ENCODE assay signal across 27 cellular contexts in the genomic region with DNA sequence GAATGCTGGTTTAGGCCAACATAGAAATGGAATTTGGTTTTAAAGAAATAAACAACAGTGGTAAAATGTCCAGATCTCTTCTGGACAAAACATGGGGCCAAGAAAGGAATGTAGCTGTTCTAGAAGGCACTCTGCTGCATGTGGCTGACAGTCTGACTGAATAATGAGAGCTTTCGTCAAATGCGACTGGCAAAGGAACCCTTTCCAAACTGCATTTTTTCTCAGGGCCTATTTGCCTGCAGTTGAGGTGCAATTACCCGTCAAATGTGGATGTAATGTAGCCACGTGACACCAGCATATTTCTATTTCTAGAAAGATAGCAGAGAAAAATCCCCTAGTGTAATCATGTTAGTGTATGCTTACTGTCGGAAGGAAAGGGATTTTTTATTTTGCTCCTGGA.
"Had no signal": no experiment of that assay in that cellular context is flagged by ENCODE, and none has a peak within 500 bp of the region (broad histone marks: within the 10 kb centered on the region; RNA-seq: fewer than 3 reads in every experiment).

No MANE protein-coding gene starts in this region.

- H3K27me3 ChIP-seq: stomach, suprapubic skin, testis, thyroid gland, tibial artery, tibial nerve, transverse colon, upper lobe of right lung, uterus, vagina had no signal

- H3K9me3 ChIP-seq: stomach, suprapubic skin, testis, thoracic aorta, thyroid gland, tibial artery, tibial nerve, transverse colon, upper lobe of right lung, uterus, vagina had no signal

- H3K4me1 ChIP-seq: stomach, suprapubic skin, testis, thyroid gland, transverse colon, upper lobe of right lung, uterus, vagina had no signal

- H3K36me3 Mint-ChIP-seq: stimulated activated effector memory CD8-positive, alpha-beta T cell treated with anti-CD3 and anti-CD28 coated beads, Interleukin-12 subunit alpha, Interleukin-12 subunit beta, amount 100 ng/mL, for 72 hours; stimulated activated memory B cell treated with anti-CD40 and anti-IgM and Interleukin-4, amounts not matched to agents 10 μg/mL and 1 μg/mL and 100 μg/mL, for 72 hours; stimulated activated naive B cell treated with anti-CD40 and anti-IgM and Interleukin-4, amounts not matched to agents 10 μg/mL and 1 μg/mL and 100 μg/mL, for 72 hours; type B pancreatic cell had no signal

- H3K36me3 ChIP-seq: stomach, suprapubic skin, thoracic aorta, thyroid gland, tibial artery, tibial nerve, transverse colon, upper lobe of right lung, uterus, vagina had no signal

- H3K27ac ChIP-seq: stomach, suprapubic skin, testis, thoracic aorta, thyroid gland, tibial artery, tibial nerve, transverse colon, upper lobe of right lung, uterus, vagina had no signal

- H3K4me1 Mint-ChIP-seq: stimulated activated effector memory CD8-positive, alpha-beta T cell treated with anti-CD3 and anti-CD28 coated beads, Interleukin-12 subunit alpha, Interleukin-12 subunit beta, amount 100 ng/mL, for 72 hours; stimulated activated memory B cell treated with anti-CD40 and anti-IgM and Interleukin-4, amounts not matched to agents 10 μg/mL and 1 μg/mL and 100 μg/mL, for 72 hours; stimulated activated naive B cell treated with anti-CD40 and anti-IgM and Interleukin-4, amounts not matched to agents 10 μg/mL and 1 μg/mL and 100 μg/mL, for 72 hours; stimulated activated naive CD8-positive, alpha-beta T cell treated with anti-CD3 and anti-CD28 coated beads, Interleukin-15, amount 100 ng/mL, for 72 hours had no signal

- H3K27ac Mint-ChIP-seq: stimulated activated effector memory CD8-positive, alpha-beta T cell treated with anti-CD3 and anti-CD28 coated beads, Interleukin-12 subunit alpha, Interleukin-12 subunit beta, amount 100 ng/mL, for 72 hours; stimulated activated memory B cell treated with anti-CD40 and anti-IgM and Interleukin-4, amounts not matched to agents 10 μg/mL and 1 μg/mL and 100 μg/mL, for 72 hours; stimulated activated naive B cell treated with anti-CD40 and anti-IgM and Interleukin-4, amounts not matched to agents 10 μg/mL and 1 μg/mL and 100 μg/mL, for 72 hours; stimulated activated naive CD8-positive, alpha-beta T cell treated with anti-CD3 and anti-CD28 coated beads, Interleukin-15, amount 100 ng/mL, for 72 hours; stimulated activated naive CD8-positive, alpha-beta T cell treated with anti-CD3 and anti-CD28 coated beads, Interleukin-15, Interleukin-2, amounts not matched to agents 100 ng/mL and 50 ng/mL, for 24 hours; type B pancreatic cell had no signal

- DNase-seq: stimulated activated CD4-positive, alpha-beta T cell treated with anti-CD3 and anti-CD28 coated beads, Interleukin-2, amount 100 ng/mL, for 48 hours; stimulated activated CD4-positive, alpha-beta T cell treated with anti-CD3 and anti-CD28 coated beads, Interleukin-4, amount 100 ng/mL, for 1 hour; stimulated activated CD4-positive, alpha-beta T cell treated with anti-CD3 and anti-CD28 coated beads, Interleukin-4, amount 100 ng/mL, for 24 hours; stimulated activated CD4-positive, alpha-beta T cell treated with anti-CD3 and anti-CD28 coated beads, Interleukin-4, amount 100 ng/mL, for 4 hours; stimulated activated CD8-positive, alpha-beta memory T cell treated with anti-CD3 and anti-CD28 coated beads, Interleukin-4, amount 100 ng/mL, for 48 hours; stimulated activated naive B cell treated with anti-CD40 and anti-IgM and Interleukin-4, amounts not matched to agents 10 μg/mL and 1 μg/mL and 100 μg/mL, for 72 hours; stimulated activated naive CD4-positive, alpha-beta T cell; stimulated activated naive CD4-positive, alpha-beta T cell treated with Interleukin-2 at 50 U/mL for 16 hours; stimulated activated naive CD8-positive, alpha-beta T cell treated with anti-CD3 and anti-CD28 coated beads, Interleukin-15, amount 100 ng/mL, for 72 hours; stimulated activated naive CD8-positive, alpha-beta T cell treated with anti-CD3 and anti-CD28 coated beads, Interleukin-15, Interleukin-2, amounts not matched to agents 100 U/mL and 50 U/mL, for 24 hours; stomach; substantia nigra; testis; thyroid gland; tibial artery; transverse colon; trophoblast cell; upper lobe of right lung; uterus had no signal

- H3K4me3 Mint-ChIP-seq: stimulated activated effector memory CD8-positive, alpha-beta T cell treated with anti-CD3 and anti-CD28 coated beads, Interleukin-12 subunit alpha, Interleukin-12 subunit beta, amount 100 ng/mL, for 72 hours; stimulated activated memory B cell treated with anti-CD40 and anti-IgM and Interleukin-4, amounts not matched to agents 10 μg/mL and 1 μg/mL and 100 μg/mL, for 72 hours; stimulated activated naive B cell treated with anti-CD40 and anti-IgM and Interleukin-4, amounts not matched to agents 10 μg/mL and 1 μg/mL and 100 μg/mL, for 72 hours; stimulated activated naive CD8-positive, alpha-beta T cell treated with anti-CD3 and anti-CD28 coated beads, Interleukin-15, amount 100 ng/mL, for 72 hours; stimulated activated naive CD8-positive, alpha-beta T cell treated with anti-CD3 and anti-CD28 coated beads, Interleukin-15, Interleukin-2, amounts not matched to agents 100 ng/mL and 50 ng/mL, for 24 hours; type B pancreatic cell had no signal

- H3K27me3 Mint-ChIP-seq: stimulated activated memory B cell treated with anti-CD40 and anti-IgM and Interleukin-4, amounts not matched to agents 10 μg/mL and 1 μg/mL and 100 μg/mL, for 72 hours; stimulated activated naive B cell treated with anti-CD40 and anti-IgM and Interleukin-4, amounts not matched to agents 10 μg/mL and 1 μg/mL and 100 μg/mL, for 72 hours; stimulated activated naive CD8-positive, alpha-beta T cell treated with anti-CD3 and anti-CD28 coated beads, Interleukin-15, amount 100 ng/mL, for 72 hours; stimulated activated naive CD8-positive, alpha-beta T cell treated with anti-CD3 and anti-CD28 coated beads, Interleukin-15, Interleukin-2, amounts not matched to agents 100 ng/mL and 50 ng/mL, for 24 hours; type B pancreatic cell had no signal

- H3K4me3 ChIP-seq: stomach, suprapubic skin, testis, thoracic aorta, thyroid gland, tibial artery, tibial nerve, transverse colon, upper lobe of right lung, uterus, vagina had no signal

- H3K9me3 Mint-ChIP-seq: type B pancreatic cell had no signal

- ATAC-seq: stimulated activated effector memory CD8-positive, alpha-beta T cell treated with anti-CD3 and anti-CD28 coated beads, Interleukin-12 subunit alpha, Interleukin-12 subunit beta, amount 100 ng/mL, for 72 hours; stimulated activated memory B cell treated with anti-CD40 and anti-IgM and Interleukin-4, amounts not matched to agents 10 μg/mL and 1 μg/mL and 100 μg/mL, for 72 hours; stimulated activated naive B cell treated with anti-CD40 and anti-IgM and Interleukin-4, amounts not matched to agents 10 μg/mL and 1 μg/mL and 100 μg/mL, for 72 hours; stimulated activated naive CD8-positive, alpha-beta T cell treated with anti-CD3 and anti-CD28 coated beads, Interleukin-15, amount 100 ng/mL, for 72 hours; stimulated activated naive CD8-positive, alpha-beta T cell treated with anti-CD3 and anti-CD28 coated beads, Interleukin-15, Interleukin-2, amounts not matched to agents 100 U/mL and 50 U/mL, for 24 hours; upper lobe of right lung had no signal
